31 cellular contexts compared by ENCODE assay signal in the genomic region with DNA sequence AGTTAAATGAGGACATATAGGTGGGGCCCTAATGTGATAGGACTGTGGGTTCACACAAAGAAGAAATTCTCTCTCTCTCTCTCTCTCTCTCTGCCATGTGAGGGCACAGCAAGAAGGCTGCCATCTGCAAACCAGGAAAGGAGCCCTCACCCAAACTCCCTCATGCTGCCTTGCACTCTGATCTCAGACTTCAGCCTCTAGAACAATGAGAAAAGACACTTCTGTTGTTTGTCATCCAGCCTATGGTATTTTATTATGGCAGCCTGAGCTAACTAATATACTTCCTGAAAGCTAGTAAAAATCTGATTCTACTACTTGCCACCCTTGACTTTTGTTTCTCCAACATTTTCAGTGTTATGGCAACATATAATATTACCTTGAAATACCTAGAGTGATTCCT.
DNase-seq lines count a peak whose midpoint lies in the region; ATAC-seq and TF ChIP-seq lines count a peak whose summit lies in the region.
"Had no signal": no experiment of that assay in that cellular context is flagged by ENCODE, and none has a peak within 500 bp of the region (broad histone marks: within the 10 kb centered on the region; RNA-seq: fewer than 3 reads in every experiment).

No MANE protein-coding gene starts in this region.

- no peaks in the 10 kb centered on the region for H3K9me2 ChIP-seq in SU-DHL-6 (replicated peaks; ENCODE audit: insufficient read depth, low read length)

- H3F3A ChIP-seq in SU-DHL-6 (ENCODE audit: insufficient read depth), result no peaks in the 10 kb centered on the region

- H3K4me1 ChIP-seq in mucosa of descending colon (ENCODE audit: low read depth), result no peaks in the 10 kb centered on the region
- H3K4me1 ChIP-seq: A549; BLaER1; BLaER1 treated with 17β-estradiol and CSF1 and Interleukin-3, amounts not matched to agents 10 nM and 100 nM; Caco-2 had no signal

- peak; percentile 86 for ATAC-seq in left colon
- peak; percentile 54 for ATAC-seq in mucosa of descending colon
- ATAC-seq in GM18858 (IDR thresholded peaks at IDR 0.05; ENCODE audit: unreplicated experiment), result no peak
- ATAC-seq: A549; CD8-positive, alpha-beta T cell had no signal

- no peaks in the 10 kb centered on the region for H4K20me1 ChIP-seq in SU-DHL-6 (ENCODE audit: low read depth, low read length)
- H4K20me1 ChIP-seq: BLaER1; BLaER1 treated with 17β-estradiol and CSF1 and Interleukin-3, amounts not matched to agents 10 nM and 100 nM had no signal

- H3K9me3 ChIP-seq in SU-DHL-6 (ENCODE audit: insufficient read depth, low read length) (no peaks in the 10 kb centered on the region), mucosa of descending colon (no peaks in the 10 kb centered on the region)
- H3K9me3 ChIP-seq: A549; BE2C; BLaER1; BLaER1 treated with 17β-estradiol and CSF1 and Interleukin-3, amounts not matched to agents 10 nM and 100 nM; Caco-2 had no signal

- DNase-seq in left colon, result no peak
- no peak for DNase-seq in mucosa of descending colon
- DNase-seq in NCI-H345 (lab: John Stamatoyannopoulos, UW), result no peak
- DNase-seq in NCI-H82 treated with DMSO at 0.1 percent for 48 hours (lab: John Stamatoyannopoulos, UW; ENCODE audit: unreplicated experiment), result no peak
- DNase-seq: 8988T; ACHN; AML-193; BE2C; C1 segment of cervical spinal cord; Caco-2; Calu3; CD4-positive, alpha-beta memory T cell; CD4-positive, alpha-beta T cell; CD4-positive, CD25-positive, alpha-beta regulatory T cell; CD8-positive, alpha-beta memory T cell; CD8-positive, alpha-beta T cell; COR-L47; DMS 273 treated with DMSO at 0.1 percent for 48 hours; DMS153; DMS53; DMS79; DMS79 treated with DMSO at 0.1 percent for 48 hours; DND-41; EL had no signal

- intact Hi-C loops in left colon (cut with DNase I, micrococcal nuclease), result no loop called here
- intact Hi-C loops in mucosa of descending colon (cut with DNase I, micrococcal nuclease), result loop anchor here in 1 of 2 donors (2.0 kb wide), 1 partner anchor 32 kb away; no protein-coding TSS in a partner anchor

- H3K36me3 ChIP-seq in SU-DHL-6 (ENCODE audit: low read length) (no peaks in the 10 kb centered on the region), mucosa of descending colon (ENCODE audit: low read depth) (no peaks in the 10 kb centered on the region)
- H3K36me3 ChIP-seq: BE2C; BLaER1; BLaER1 treated with 17β-estradiol and CSF1 and Interleukin-3, amounts not matched to agents 10 nM and 100 nM had no signal

- peak overlapping the region; percentile 46 for H2AFZ ChIP-seq in SU-DHL-6 (ENCODE audit: low read depth, low read length, severe bottlenecking)

- H3K4me3 ChIP-seq in SU-DHL-6 (ENCODE audit: insufficient read depth, low read length, poor library complexity, severe bottlenecking) (no peak overlapping the region), mucosa of descending colon (no peak overlapping the region)
- H3K4me3 ChIP-seq: A549; BLaER1; BLaER1 treated with 17β-estradiol and CSF1 and Interleukin-3, amounts not matched to agents 10 nM and 100 nM had no signal

- H3K4me2 ChIP-seq in SU-DHL-6 (ENCODE audit: low read depth, low read length, poor library complexity, severe bottlenecking), result no peak overlapping the region
- H3K4me2 ChIP-seq: A549; BLaER1; BLaER1 treated with 17β-estradiol and CSF1 and Interleukin-3, amounts not matched to agents 10 nM and 100 nM had no signal

- H3K27ac ChIP-seq in SU-DHL-6 (ENCODE audit: low read depth, low read length), result no peak overlapping the region
- H3K27ac ChIP-seq: 22Rv1; A549; BLaER1; BLaER1 treated with 17β-estradiol and CSF1 and Interleukin-3, amounts not matched to agents 10 nM and 100 nM; C4-2B had no signal

- no peak for TF ChIP-seq CTCF in SU-DHL-6 (IDR thresholded peaks at IDR 0.05; ENCODE audit: insufficient read depth, low read length, poor library complexity, severe bottlenecking)
- no peak for TF ChIP-seq CTCF in mucosa of descending colon (IDR thresholded peaks at IDR 0.05)

- H3K27me3 ChIP-seq in SU-DHL-6 (ENCODE audit: low read length), result no peaks in the 10 kb centered on the region
- H3K27me3 ChIP-seq: BE2C; BLaER1; BLaER1 treated with 17β-estradiol and CSF1 and Interleukin-3, amounts not matched to agents 10 nM and 100 nM had no signal

- no peak overlapping the region for H3K9ac ChIP-seq in SU-DHL-6 (ENCODE audit: low read length)
- H3K9ac ChIP-seq: BLaER1; BLaER1 treated with 17β-estradiol and CSF1 and Interleukin-3, amounts not matched to agents 10 nM and 100 nM had no signal

- H3K79me2 ChIP-seq in SU-DHL-6 (ENCODE audit: insufficient read depth, low read length), result no peaks in the 10 kb centered on the region
